Comparison of ENCODE assay signal across 18 cellular contexts in genomic region chr12:53578783-53579182, GRCh38. TPM values are rescaled to one million over a fixed set of nuclear protein-coding genes. Genes with fewer than 3 reads are reported as not detected.
DNase-seq lines count a peak whose midpoint lies in the region; ATAC-seq, FAIRE-seq and TF ChIP-seq lines count a peak whose summit lies in the region.
"Had no signal": no experiment of that assay in that cellular context is flagged by ENCODE, and none has a peak within 500 bp of the region (broad histone marks: within the 10 kb centered on the region; RNA-seq: fewer than 3 reads in every experiment).

No MANE protein-coding gene starts in this region.

- no peaks in the 10 kb centered on the region for H3K9me2 ChIP-seq in PC-3 (replicated peaks; ENCODE audit: low read length)

- no peaks in the 10 kb centered on the region for H3F3A ChIP-seq in PC-3 (ENCODE audit: low read length, unreplicated experiment)

- H3K9me3 ChIP-seq in GM12878 (replicated peaks; ENCODE audit: control insufficient read depth, insufficient read depth, low read length) (no peaks in the 10 kb centered on the region), upper lobe of left lung (no peaks in the 10 kb centered on the region), PC-3 (ENCODE audit: low read length) (no peaks in the 10 kb centered on the region)
- H3K9me3 ChIP-seq: A549, HAP-1 had no signal

- peaks cover 19% of the 10 kb centered on the region for H3K36me3 Mint-ChIP-seq in activated CD4-positive, alpha-beta T cell treated with anti-CD3 and anti-CD28 coated beads, Interleukin-2, amount 10 ng/mL, durations not matched to agents 24 days and 14 days (ENCODE audit: low read depth)

- H3K27ac ChIP-seq in GM12878 (ENCODE audit: control insufficient read depth, insufficient read depth) (0 out of 2 replicates have a peak overlapping the region, but pooled peaks have one; percentile 6), upper lobe of left lung (peak overlapping the region in 1 of 4 donors; percentile 50), PC-3 (ENCODE audit: low read length) (no peak overlapping the region)
- H3K27ac ChIP-seq: 22Rv1, A549, C4-2B, GM23248 had no signal

- in situ Hi-C loops in GM12878 (cut with MboI) = no loop called here

- no TSS peak for BruUV-seq in GM12878 (replicated peaks; lab: Mats Ljungman, UMichigan)
- no TSS peak for BruUV-seq in PC-3 (replicated peaks; lab: Mats Ljungman, UMichigan)

- peaks cover 27% of the 10 kb centered on the region for H3K4me1 Mint-ChIP-seq in activated CD4-positive, alpha-beta T cell treated with anti-CD3 and anti-CD28 coated beads, Interleukin-2, amount 10 ng/mL, durations not matched to agents 24 days and 14 days

- no peak for TF ChIP-seq RAD21 in GM12878 (IDR thresholded peaks at IDR 0.05; ENCODE audit: insufficient read depth, low read depth, low read length)

- no peaks in the 10 kb centered on the region for H4K20me1 ChIP-seq in GM12878 (ENCODE audit: control insufficient read depth, insufficient read depth)
- no peaks in the 10 kb centered on the region for H4K20me1 ChIP-seq in PC-3 (ENCODE audit: low read length)

- no peaks in the 10 kb centered on the region for H3K27me3 ChIP-seq in GM12878 (replicated peaks in 1 of 2; ENCODE audit: control insufficient read depth in 2 of 2, insufficient read depth in 2 of 2, low read length in 1 of 2)
- no peaks in the 10 kb centered on the region for H3K27me3 ChIP-seq in upper lobe of left lung
- no peaks in the 10 kb centered on the region for H3K27me3 ChIP-seq in PC-3 (ENCODE audit: low read length)

- H3K4me2 ChIP-seq in GM12878 (ENCODE audit: control insufficient read depth, insufficient read depth) = no peak overlapping the region; the same call in 1 of the 2 replicates
- no peak overlapping the region for H3K4me2 ChIP-seq in PC-3 (ENCODE audit: low read length)
- H3K4me2 ChIP-seq: A549 had no signal

- 93% methylated on average over 5 of the region's 5 CpGs for WGBS in GM12878 (ENCODE audit: insufficient coverage, insufficient replicate concordance, low lambda C conversion rate, missing lambda C conversion rate)
- 89 to 95% methylated on average over 5 of the region's 5 CpGs for WGBS in upper lobe of left lung, 2 donors

- DNase-seq in activated CD4-positive, alpha-beta T cell treated with anti-CD3 and anti-CD28 coated beads, Interleukin-2, amount 10 ng/mL, durations not matched to agents 24 days and 14 days = no peak
- DNase-seq in activated CD4-positive, alpha-beta T cell treated with anti-CD3 and anti-CD28 coated beads, Interleukin-2, amount 50 U/mL, for 4 hours = no peak
- DNase-seq in GM12878 (ENCODE audit: low read depth, low spot score) (no peak), islet precursor cell (peak; percentile 57), H4 (ENCODE audit: low spot score) (no peak), NCI-H1436 treated with DMSO at 0.1 percent for 48 hours (lab: John Stamatoyannopoulos, UW) (no peak), upper lobe of left lung (no peak), PC-3 (no peak)
- DNase-seq: AML-193; CD4-positive, alpha-beta T cell; DMS153; DMS79; GF-D8; GM23248 had no signal

- FAIRE-seq in GM12878 (lab: Jason Lieb, UNC) = no peak
- FAIRE-seq: A549 had no signal

- H3K9me3 Mint-ChIP-seq in activated CD4-positive, alpha-beta T cell treated with anti-CD3 and anti-CD28 coated beads, Interleukin-2, amount 10 ng/mL, durations not matched to agents 24 days and 14 days = no peaks in the 10 kb centered on the region
- H3K9me3 Mint-ChIP-seq: CD4-positive, alpha-beta T cell had no signal

- POLR2A ChIA-PET in GM12878 (lab: Charles Lee) (interaction anchor here (0.7 to 1.2 kb wide), 11 partner anchors 8 to 96 kb away, joined by 3 to 10 read pairs (median 4); no protein-coding TSS in a partner anchor), PC-3 (lab: Charles Lee; ENCODE audit: unreplicated experiment) (no interaction called here)

- TF ChIP-seq POLR2A in GM12878 (IDR thresholded peaks at IDR 0.05; ENCODE audit: low read depth, low read length) (no peak), upper lobe of left lung (IDR thresholded peaks at IDR 0.05) (no peak)

- RAD21 ChIA-PET in GM12878 (lab: Charles Lee; ENCODE audit: unreplicated experiment) = interaction anchor here (0.6 to 2.1 kb wide), 6 partner anchors 35 to 425 kb away, joined by 3 to 11 read pairs (median 4); no protein-coding TSS in a partner anchor

- H3K4me1 ChIP-seq in GM12878 (ENCODE audit: control insufficient read depth, insufficient read depth, low read length) = peaks cover 31% of the 10 kb centered on the region
- H3K4me1 ChIP-seq in upper lobe of left lung = peaks cover 11 to 27% (median 24%) of the 10 kb centered on the region in 4 donors
- peaks cover 18% of the 10 kb centered on the region for H3K4me1 ChIP-seq in PC-3 (ENCODE audit: insufficient read depth, low read length)

- H3K27me3 Mint-ChIP-seq in activated CD4-positive, alpha-beta T cell treated with anti-CD3 and anti-CD28 coated beads, Interleukin-2, amount 10 ng/mL, durations not matched to agents 24 days and 14 days = no peaks in the 10 kb centered on the region
- H3K27me3 Mint-ChIP-seq: CD4-positive, alpha-beta T cell had no signal

- no peak overlapping the region for H3K4me3 Mint-ChIP-seq in activated CD4-positive, alpha-beta T cell treated with anti-CD3 and anti-CD28 coated beads, Interleukin-2, amount 10 ng/mL, durations not matched to agents 24 days and 14 days
- H3K4me3 Mint-ChIP-seq: CD4-positive, alpha-beta T cell had no signal

- ATAC-seq in GM12878 (no peak), upper lobe of left lung (ENCODE audit: low FRiP score in 2 of 2) (no peak), PC-3 (no peak)

- H3K4me3 ChIP-seq in GM12878 (no peak overlapping the region), upper lobe of left lung (no peak overlapping the region), PC-3 (ENCODE audit: low read length) (no peak overlapping the region)
- H3K4me3 ChIP-seq: A549, GM23248, HAP-1 had no signal

- CTCF ChIA-PET in GM12878 (lab: Yijun Ruan, JAX) (interaction anchor here (0.6 to 2.3 kb wide), 6 partner anchors 12 to 204 kb away, joined by 3 to 14 read pairs (median 4); no protein-coding TSS in a partner anchor), PC-3 (lab: Charles Lee) (interaction anchor here (0.7 kb wide), 3 partner anchors 21 to 127 kb away, joined by 4 to 16 read pairs (median 11); no protein-coding TSS in a partner anchor)

- no peak overlapping the region for H2AFZ ChIP-seq in GM12878 (ENCODE audit: control insufficient read depth, low read depth, low read length)
- H2AFZ ChIP-seq in PC-3 (ENCODE audit: low read length) = no peak overlapping the region
- H2AFZ ChIP-seq: GM23248 had no signal

- SMC1A ChIA-PET in GM12878 (lab: Charles Lee; ENCODE audit: uncharacterized antibody, unreplicated experiment) = interaction anchor here (0.6 to 1.9 kb wide), 12 partner anchors 8 to 186 kb away, joined by 3 to 8 read pairs (median 4); partner anchors contain the start of gene ATP5MC2

- peak overlapping the region; percentile 20 for H3K27ac Mint-ChIP-seq in activated CD4-positive, alpha-beta T cell treated with anti-CD3 and anti-CD28 coated beads, Interleukin-2, amount 10 ng/mL, durations not matched to agents 24 days and 14 days
- H3K27ac Mint-ChIP-seq: CD4-positive, alpha-beta T cell had no signal

- no peak for TF ChIP-seq EP300 in GM12878 (IDR thresholded peaks at IDR 0.05; ENCODE audit: borderline replicate concordance in 1 of 2, control insufficient read depth in 1 of 2, low read depth in 2 of 2, low read length in 2 of 2)
- no peak for TF ChIP-seq EP300 in upper lobe of left lung (IDR thresholded peaks at IDR 0.05)

- H3K9ac ChIP-seq in GM12878 (ENCODE audit: control insufficient read depth, insufficient read depth, low read length) (no peak overlapping the region), PC-3 (ENCODE audit: low read length) (no peak overlapping the region)
- H3K9ac ChIP-seq: GM23248 had no signal

- TF ChIP-seq CTCF in GM12878 (IDR thresholded peaks at IDR 0.05 in 2 of 3, conservative IDR thresholded peaks at IDR 0.05 in 1 of 3; ENCODE audit: control insufficient read depth in 2 of 3, extremely low read depth in 1 of 3, insufficient read depth in 1 of 3, low read depth in 3 of 3, low read length in 3 of 3) = no peak
- no peak for TF ChIP-seq CTCF in upper lobe of left lung (IDR thresholded peaks at IDR 0.05)
- TF ChIP-seq CTCF in PC-3 (conservative IDR thresholded peaks at IDR 0.05; ENCODE audit: low read depth, low read length) = no peak

- intact Hi-C loops in activated CD4-positive, alpha-beta T cell treated with anti-CD3 and anti-CD28 coated beads, Interleukin-2, amount 10 ng/mL, durations not matched to agents 24 days and 14 days (cut with micrococcal nuclease) = no loop called here
- intact Hi-C loops in GM12878 (cut with micrococcal nuclease; ENCODE audit: unreplicated experiment) (loop anchor here (2.0 kb wide), 1 partner anchor 36 kb away; no protein-coding TSS in a partner anchor), PC-3 (cut with micrococcal nuclease) (no loop called here)

- H3K79me2 ChIP-seq in GM12878 (ENCODE audit: control insufficient read depth, insufficient read depth, low read length) = peaks cover 13% of the 10 kb centered on the region
- H3K79me2 ChIP-seq in PC-3 (ENCODE audit: low read length) = 0 out of 2 replicates have a peak, but pooled peaks cover 3% of the 10 kb centered on the region

- H3K36me3 ChIP-seq in GM12878 (ENCODE audit: control insufficient read depth in 2 of 2, insufficient read depth in 2 of 2, low read length in 1 of 2) (peaks cover 0 to 4% of the 10 kb centered on the region in 2 experiments; a peak in 2 of 4 replicates), upper lobe of left lung (no peaks in the 10 kb centered on the region), PC-3 (ENCODE audit: low read depth, low read length) (no peaks in the 10 kb centered on the region)
- H3K36me3 ChIP-seq: HAP-1 had no signal

RNA-seq across cellular contexts. Expression of gene ATF7, which starts 47.4 kb away (rescaled TPM):
- 23.0 and 31.5 TPM in 2 replicates for total RNA-seq in activated CD4-positive, alpha-beta T cell treated with anti-CD3 and anti-CD28 coated beads, Interleukin-2, amount 10 ng/mL, durations not matched to agents 24 days and 14 days
- total RNA-seq in GM12878 (2013; cell fraction: nucleolus; rRNA removed) = 31.6 and 46.1 TPM in 2 replicates
- total RNA-seq in GM12878 (2014; rRNA removed) (9.1 and 11.4 TPM in 2 replicates), GM12878 (2014; rRNA removed; fragmentation: Illumina TruSeq; extraction: Trizol) (14.6 and 16.1 TPM in 2 replicates), GM12878 (2021) (21.5 and 23.6 TPM in 2 replicates), upper lobe of left lung (10 to 100 TPM; 23.4 to 48.9 (median 41.2) TPM), PC-3 (2014; rRNA removed) (7.9 and 14.2 TPM in 2 replicates)
- 9.6 TPM for polyA plus RNA-seq in GM12878 (2011; ENCODE audit: low read depth)
- polyA plus RNA-seq in GM12878 (2011; rRNA removed) (14.5 and 16.4 TPM in 2 replicates), GM12878 (2014; fragmentation: Illumina TruSeq; extraction: Trizol) (21.9 and 26.4 TPM in 2 replicates), GM12878 (2014; fragmentation: Nextera tagmentation; extraction: Ambion mirVana) (10 to 100 TPM; 21.8 to 26.8 TPM), GM12878 (2014; rRNA removed) (14.1 and 17.2 TPM in 2 replicates), GM12878 (2016; fragmentation: Nextera tagmentation; extraction: Ambion mirVana) (10 to 100 TPM; 30.2 to 30.7 TPM)
- polyA plus RNA-seq in GM12878 (2011; cell fraction: cytosol; rRNA removed) = 10.3 and 12.2 TPM in 2 replicates
- polyA plus RNA-seq in GM12878 (2011; cell fraction: nucleus; rRNA removed) = 19.5 and 20.5 TPM in 2 replicates
- polyA plus RNA-seq in GM12878 (2012) = 9.5 and 10.3 TPM in 2 replicates
- 18.9 and 19.0 TPM in 2 replicates for polyA minus RNA-seq in GM12878 (2011; rRNA and poly(A)+ RNA removed)
- polyA minus RNA-seq in GM12878 (2011; cell fraction: cytosol; rRNA and poly(A)+ RNA removed) = 9.0 and 13.4 TPM in 2 replicates
- polyA minus RNA-seq in GM12878 (2011; cell fraction: nucleus; rRNA and poly(A)+ RNA removed) = 9.3 and 17.1 TPM in 2 replicates
- total RNA-seq in H4 (2014; rRNA removed; shearing (Covaris generic)) = 6.1 and 12.4 TPM in 2 replicates
